In the genomic region with DNA sequence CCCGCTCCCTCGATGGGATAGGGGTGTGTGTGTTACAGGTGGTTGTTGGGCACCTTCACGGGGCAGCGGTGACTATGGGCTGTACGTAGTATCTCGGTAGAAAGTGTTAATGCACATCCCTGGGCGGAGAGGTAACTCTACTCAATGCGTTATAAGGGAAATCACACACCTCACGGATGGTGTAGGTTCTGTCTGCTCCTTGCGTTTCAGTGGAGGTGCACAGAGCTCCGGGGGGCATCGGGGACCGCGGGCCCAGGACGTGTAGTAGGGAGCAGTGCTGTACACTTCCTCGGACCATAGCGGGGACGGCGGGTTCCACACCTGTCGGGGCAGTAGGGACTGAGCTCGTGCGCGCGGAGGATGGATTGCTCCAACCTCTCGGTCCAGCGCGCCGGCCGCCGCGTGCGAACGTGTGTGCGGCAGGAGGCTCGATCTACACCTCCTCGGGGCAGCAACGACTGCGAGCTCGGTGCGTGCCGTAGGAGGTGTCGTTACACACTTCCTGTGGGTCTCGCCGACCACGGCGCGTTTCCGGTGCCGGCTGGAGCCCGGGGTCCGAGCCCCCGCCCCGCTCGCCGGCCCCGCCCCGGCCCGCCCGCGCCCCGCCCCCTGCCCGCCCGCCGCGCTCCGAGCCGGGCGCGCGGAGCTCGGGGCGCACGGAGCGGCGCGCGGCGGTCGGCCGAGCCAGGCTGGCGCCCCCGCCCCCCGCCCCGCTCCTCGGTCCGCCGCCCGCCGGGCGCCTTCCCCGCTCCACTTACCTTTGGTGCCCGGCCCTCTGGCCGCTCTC, we compare ENCODE assay signal across 8 cellular contexts. TPM values are rescaled to one million over a fixed set of nuclear protein-coding genes. Genes with fewer than 3 reads are reported as not detected.
DNase-seq lines count a peak whose midpoint lies in the region; ATAC-seq lines count a peak whose summit lies in the region.

A gene with protein sequence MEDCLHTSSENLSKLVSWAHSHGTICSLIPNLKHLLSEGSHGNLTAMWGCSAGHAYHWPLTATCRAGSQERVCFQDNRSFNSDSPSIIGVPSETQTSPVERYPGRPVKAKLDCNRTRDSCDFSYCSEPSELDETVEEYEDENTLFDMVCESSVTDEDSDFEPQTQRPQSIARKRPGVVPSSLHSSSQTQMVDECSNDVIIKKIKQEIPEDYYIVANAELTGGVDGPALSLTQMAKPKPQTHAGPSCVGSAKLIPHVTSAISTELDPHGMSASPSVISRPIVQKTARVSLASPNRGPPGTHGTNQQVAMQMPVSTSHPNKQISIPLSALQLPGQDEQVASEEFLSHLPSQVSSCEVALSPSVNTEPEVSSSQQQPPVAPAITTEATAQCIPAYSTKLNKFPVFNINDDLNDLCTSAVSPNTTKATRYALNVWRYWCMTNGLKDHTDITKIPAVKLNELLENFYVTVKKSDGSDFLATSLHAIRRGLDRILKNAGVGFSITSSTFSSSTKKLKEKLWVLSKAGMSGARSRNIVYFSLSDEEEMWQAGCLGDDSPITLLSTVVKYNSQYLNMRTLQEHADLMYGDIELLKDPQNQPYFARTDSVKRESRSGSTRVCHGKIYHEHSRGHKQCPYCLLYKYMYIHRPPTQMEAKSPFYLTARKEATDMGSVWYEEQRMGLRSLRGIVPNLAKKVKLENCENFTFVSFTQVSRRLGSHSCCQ (plus strand): TSS at position 607 of the 787 bp plus-strand sequence. CDS start 87,254 bp downstream, outside the sequence.

- no CpG with 5 or more reads among the region's 93 CpGs for WGBS in neuronal stem cell (ENCODE audit: extremely low coverage in 2 of 2, insufficient read length in 2 of 2, insufficient replicate concordance in 1 of 2), 2 donors

- H3K4me2 ChIP-seq in neuronal stem cell (ENCODE audit: insufficient read depth, low read length, poor library complexity, severe bottlenecking), result peak within 1 kb of the TSS; percentile 79

- H3K14ac ChIP-seq in neuronal stem cell (ENCODE audit: low read length), result peak within 1 kb of the TSS; percentile 98

- no peak within 1 kb of the TSS for H2BK15ac ChIP-seq in neuronal stem cell (ENCODE audit: low read length)

- peaks cover 6 to 12% of the 10 kb centered on the region in 2 donors for H3K4me1 ChIP-seq in neuronal stem cell (ENCODE audit: control insufficient read depth in 2 of 2, insufficient read depth in 1 of 2, low read depth in 1 of 2, low read length in 2 of 2)

- peak within 1 kb of the TSS; percentile 87 for H4K91ac ChIP-seq in neuronal stem cell (ENCODE audit: low read depth, low read length, poor library complexity)

- in situ Hi-C loops in KBM-7 (cut with MboI; ENCODE audit: low pct_unique_long_range_greater_than_20kb, low sequenced_read_pairs), result no loop called here

- H2BK120ac ChIP-seq in neuronal stem cell (ENCODE audit: low read depth, low read length), result peak within 1 kb of the TSS; percentile 72

- H2BK5ac ChIP-seq in neuronal stem cell (ENCODE audit: low read length), result peak within 1 kb of the TSS; percentile 97

- H2BK12ac ChIP-seq in neuronal stem cell (ENCODE audit: low read length), result peak within 1 kb of the TSS; percentile 49

- peak within 1 kb of the TSS; percentile 85 for H3K4ac ChIP-seq in neuronal stem cell (ENCODE audit: low read length)

- H2AK5ac ChIP-seq in neuronal stem cell (ENCODE audit: low read depth, low read length), result no peak within 1 kb of the TSS

- H3K18ac ChIP-seq in neuronal stem cell (ENCODE audit: low read length), result peak within 1 kb of the TSS; percentile 99

- DNase-seq in Daoy (ENCODE audit: low read depth) (peak; percentile 95), KBM-7 (peak; percentile 79), RPMI7951 (ENCODE audit: low read depth) (peak; percentile 78), foreskin melanocyte (peak; percentile 36), neuronal stem cell (ENCODE audit: low spot score) (peak; percentile 74), superior temporal gyrus (ENCODE audit: extremely low spot score) (peak; percentile 60)
- peak; percentile 93 for DNase-seq in activated effector memory CD4-positive, alpha-beta T cell treated with anti-CD3 and anti-CD28 coated beads, Interleukin-2, amount 50 U/mL, for 16 hours

- peak within 1 kb of the TSS; percentile 100 for H3K23ac ChIP-seq in neuronal stem cell (ENCODE audit: low read depth, low read length, poor library complexity)

- peak within 1 kb of the TSS; percentile 82 for H3K27ac ChIP-seq in neuronal stem cell (replicated peaks; ENCODE audit: low read length)

- no peaks in the 10 kb centered on the region for H3K9me3 ChIP-seq in neuronal stem cell (replicated peaks in 1 of 2; ENCODE audit: control insufficient read depth in 2 of 2, insufficient read depth in 1 of 2, low read depth in 1 of 2, low read length in 2 of 2)

- H3K27me3 ChIP-seq in neuronal stem cell (ENCODE audit: control insufficient read depth in 3 of 3, insufficient read depth in 3 of 3, low read depth in 1 of 3, low read length in 3 of 3), result no peaks in the 10 kb centered on the region

- peak within 1 kb of the TSS; percentile 91 for H2AFZ ChIP-seq in neuronal stem cell (ENCODE audit: low read length)

- H4K8ac ChIP-seq in neuronal stem cell (ENCODE audit: low read depth, low read length), result peak within 1 kb of the TSS; percentile 100

- peaks cover 0 to 40% of the 10 kb centered on the region in 2 donors for H3K36me3 ChIP-seq in neuronal stem cell (replicated peaks in 1 of 2; ENCODE audit: control insufficient read depth in 2 of 2, insufficient read depth in 2 of 2, low read length in 2 of 2)

- H3K79me1 ChIP-seq in neuronal stem cell (ENCODE audit: low read depth, low read length), result no peaks in the 10 kb centered on the region

- peak within 1 kb of the TSS; percentile 100 for H3K9ac ChIP-seq in neuronal stem cell (ENCODE audit: low read depth, low read length, poor library complexity)

- peak; percentile 92 for ATAC-seq in GM21723 (IDR thresholded peaks at IDR 0.05; ENCODE audit: unreplicated experiment)

- peak within 1 kb of the TSS; percentile 88 to 90 for H3K4me3 ChIP-seq in neuronal stem cell (ENCODE audit: low read length in 2 of 2)

RNA-seq across cellular contexts. Expression of the gene that starts here (rescaled TPM):
- total RNA-seq in Daoy (2014; rRNA removed; shearing (Covaris generic)), result 4.4 TPM in 2 replicates
- 1.7 TPM in 2 replicates for total RNA-seq in RPMI7951 (2014; rRNA removed; shearing (Covaris generic))
- 17.6 TPM for polyA plus RNA-seq in neuronal stem cell (2013, experiment 1 of 2)
- 17.8 TPM for polyA plus RNA-seq in neuronal stem cell (2013, experiment 2 of 2)

Comparison
In these comparisons a context has a peak if more than half of its experiments do, and no peak if none do; other contexts are left out.
1. Peak in every context shown above with its lines: DNase-seq, ATAC-seq, H3K4me3 ChIP-seq and H3K27ac ChIP-seq.
2. DNase-seq: peak in every context shown above with its lines; median percentile 95 in Daoy; 93 in activated effector memory CD4-positive, alpha-beta T cell treated with anti-CD3 and anti-CD28 coated beads, Interleukin-2, amount 50 U/mL, for 16 hours; 79 in KBM-7; 78 in RPMI7951; 74 in neuronal stem cell; 60 in superior temporal gyrus; 36 in foreskin melanocyte.